1 cellular context compared by ENCODE assay signal in the genomic region with DNA sequence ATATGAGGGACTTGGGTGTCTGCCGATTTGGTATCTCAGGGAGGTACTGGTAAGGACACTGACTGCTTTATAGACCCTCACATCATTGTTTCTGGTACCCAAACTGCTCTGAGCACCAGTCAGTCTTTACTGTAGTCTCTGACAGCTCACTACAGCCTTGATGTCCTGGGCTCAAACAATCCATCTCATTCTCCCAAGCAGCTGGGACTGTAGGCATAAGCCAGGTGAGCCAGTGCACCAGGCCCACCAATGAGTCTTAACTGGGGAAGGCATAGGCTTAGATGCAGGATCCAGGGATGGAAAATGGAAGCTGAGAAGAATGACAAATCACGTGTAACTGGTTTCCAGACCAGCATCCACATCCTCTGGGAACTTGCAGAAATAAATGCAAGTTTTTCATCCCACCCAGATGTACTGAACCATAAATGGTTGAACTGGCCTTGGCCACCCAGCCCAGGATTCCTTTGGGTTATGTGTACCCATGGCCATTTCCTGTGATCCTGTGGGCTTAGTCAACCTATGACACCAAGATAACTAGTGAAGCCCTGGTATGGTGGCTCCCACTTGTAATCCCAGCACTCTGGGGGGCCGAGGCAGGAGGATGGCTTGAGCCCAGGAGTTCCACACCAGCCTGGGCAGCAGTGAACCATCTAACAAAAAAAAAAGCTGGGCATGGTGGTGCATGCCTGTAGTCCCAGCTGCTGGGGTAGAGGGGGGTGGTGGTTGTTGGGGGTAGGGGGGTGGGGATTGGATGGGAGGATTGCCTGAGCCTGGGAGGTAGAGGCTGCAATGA.
TF ChIP-seq lines count a peak whose summit lies in the region.

No MANE protein-coding gene starts in this region.

TF ChIP-seq in HepG2, 621 proteins besides CTCF, POLR2A, EP300 and RAD21 (continued from another document):
- TF ChIP-seq, protein P1, sequence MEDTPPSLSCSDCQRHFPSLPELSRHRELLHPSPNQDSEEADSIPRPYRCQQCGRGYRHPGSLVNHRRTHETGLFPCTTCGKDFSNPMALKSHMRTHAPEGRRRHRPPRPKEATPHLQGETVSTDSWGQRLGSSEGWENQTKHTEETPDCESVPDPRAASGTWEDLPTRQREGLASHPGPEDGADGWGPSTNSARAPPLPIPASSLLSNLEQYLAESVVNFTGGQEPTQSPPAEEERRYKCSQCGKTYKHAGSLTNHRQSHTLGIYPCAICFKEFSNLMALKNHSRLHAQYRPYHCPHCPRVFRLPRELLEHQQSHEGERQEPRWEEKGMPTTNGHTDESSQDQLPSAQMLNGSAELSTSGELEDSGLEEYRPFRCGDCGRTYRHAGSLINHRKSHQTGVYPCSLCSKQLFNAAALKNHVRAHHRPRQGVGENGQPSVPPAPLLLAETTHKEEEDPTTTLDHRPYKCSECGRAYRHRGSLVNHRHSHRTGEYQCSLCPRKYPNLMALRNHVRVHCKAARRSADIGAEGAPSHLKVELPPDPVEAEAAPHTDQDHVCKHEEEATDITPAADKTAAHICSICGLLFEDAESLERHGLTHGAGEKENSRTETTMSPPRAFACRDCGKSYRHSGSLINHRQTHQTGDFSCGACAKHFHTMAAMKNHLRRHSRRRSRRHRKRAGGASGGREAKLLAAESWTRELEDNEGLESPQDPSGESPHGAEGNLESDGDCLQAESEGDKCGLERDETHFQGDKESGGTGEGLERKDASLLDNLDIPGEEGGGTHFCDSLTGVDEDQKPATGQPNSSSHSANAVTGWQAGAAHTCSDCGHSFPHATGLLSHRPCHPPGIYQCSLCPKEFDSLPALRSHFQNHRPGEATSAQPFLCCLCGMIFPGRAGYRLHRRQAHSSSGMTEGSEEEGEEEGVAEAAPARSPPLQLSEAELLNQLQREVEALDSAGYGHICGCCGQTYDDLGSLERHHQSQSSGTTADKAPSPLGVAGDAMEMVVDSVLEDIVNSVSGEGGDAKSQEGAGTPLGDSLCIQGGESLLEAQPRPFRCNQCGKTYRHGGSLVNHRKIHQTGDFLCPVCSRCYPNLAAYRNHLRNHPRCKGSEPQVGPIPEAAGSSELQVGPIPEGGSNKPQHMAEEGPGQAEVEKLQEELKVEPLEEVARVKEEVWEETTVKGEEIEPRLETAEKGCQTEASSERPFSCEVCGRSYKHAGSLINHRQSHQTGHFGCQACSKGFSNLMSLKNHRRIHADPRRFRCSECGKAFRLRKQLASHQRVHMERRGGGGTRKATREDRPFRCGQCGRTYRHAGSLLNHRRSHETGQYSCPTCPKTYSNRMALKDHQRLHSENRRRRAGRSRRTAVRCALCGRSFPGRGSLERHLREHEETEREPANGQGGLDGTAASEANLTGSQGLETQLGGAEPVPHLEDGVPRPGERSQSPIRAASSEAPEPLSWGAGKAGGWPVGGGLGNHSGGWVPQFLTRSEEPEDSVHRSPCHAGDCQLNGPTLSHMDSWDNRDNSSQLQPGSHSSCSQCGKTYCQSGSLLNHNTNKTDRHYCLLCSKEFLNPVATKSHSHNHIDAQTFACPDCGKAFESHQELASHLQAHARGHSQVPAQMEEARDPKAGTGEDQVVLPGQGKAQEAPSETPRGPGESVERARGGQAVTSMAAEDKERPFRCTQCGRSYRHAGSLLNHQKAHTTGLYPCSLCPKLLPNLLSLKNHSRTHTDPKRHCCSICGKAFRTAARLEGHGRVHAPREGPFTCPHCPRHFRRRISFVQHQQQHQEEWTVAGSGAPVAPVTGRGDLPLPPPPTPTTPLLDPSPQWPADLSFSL (CRISPR knock-in tag; IDR thresholded peaks at IDR 0.05), result no peak
- TF ChIP-seq REXO4 (CRISPR knock-in tag; IDR thresholded peaks at IDR 0.05; ENCODE audit: borderline replicate concordance), result no peak; the same call in 1 of the 2 replicates
- TF ChIP-seq SNRNP70 (IDR thresholded peaks at IDR 0.05; ENCODE audit: low read depth, low read length), result no peak
- TF ChIP-seq HOXA7 (CRISPR knock-in tag; IDR thresholded peaks at IDR 0.05), result no peak
- peak; percentile 48; the same call in 1 of the 2 replicates for TF ChIP-seq IRF2 (CRISPR knock-in tag; IDR thresholded peaks at IDR 0.05)
- no peak for TF ChIP-seq MTA1 (CRISPR knock-in tag; IDR thresholded peaks at IDR 0.05; ENCODE audit: borderline replicate concordance)
- TF ChIP-seq, protein P2, sequence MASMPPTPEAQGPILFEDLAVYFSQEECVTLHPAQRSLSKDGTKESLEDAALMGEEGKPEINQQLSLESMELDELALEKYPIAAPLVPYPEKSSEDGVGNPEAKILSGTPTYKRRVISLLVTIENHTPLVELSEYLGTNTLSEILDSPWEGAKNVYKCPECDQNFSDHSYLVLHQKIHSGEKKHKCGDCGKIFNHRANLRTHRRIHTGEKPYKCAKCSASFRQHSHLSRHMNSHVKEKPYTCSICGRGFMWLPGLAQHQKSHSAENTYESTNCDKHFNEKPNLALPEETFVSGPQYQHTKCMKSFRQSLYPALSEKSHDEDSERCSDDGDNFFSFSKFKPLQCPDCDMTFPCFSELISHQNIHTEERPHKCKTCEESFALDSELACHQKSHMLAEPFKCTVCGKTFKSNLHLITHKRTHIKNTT (CRISPR knock-in tag; IDR thresholded peaks at IDR 0.05), result no peak
- TF ChIP-seq ZFX (CRISPR knock-in tag; IDR thresholded peaks at IDR 0.05; ENCODE audit: low read depth), result 0 out of 2 replicates have a peak, but pooled peaks have one; percentile 25
- TF ChIP-seq HOXD1 (CRISPR knock-in tag; IDR thresholded peaks at IDR 0.05), result no peak
- TF ChIP-seq ZNF263 (CRISPR knock-in tag; IDR thresholded peaks at IDR 0.05), result no peak
- no peak for TF ChIP-seq NR2F2 (IDR thresholded peaks at IDR 0.05; ENCODE audit: borderline replicate concordance, low read depth)
- no peak for TF ChIP-seq RFX1 (IDR thresholded peaks at IDR 0.05)
- TF ChIP-seq CHD2 (IDR thresholded peaks at IDR 0.05; ENCODE audit: low read depth, low read length), result 0 out of 2 replicates have a peak, but pooled peaks have one; percentile 25
- no peak for TF ChIP-seq RXRB (CRISPR knock-in tag; IDR thresholded peaks at IDR 0.05; ENCODE audit: borderline replicate concordance)
- TF ChIP-seq MED1 (CRISPR knock-in tag; IDR thresholded peaks at IDR 0.05), result 0 out of 2 replicates have a peak, but pooled peaks have one; percentile 7
- TF ChIP-seq ZNF383 (CRISPR knock-in tag; IDR thresholded peaks at IDR 0.05; ENCODE audit: borderline replicate concordance), result no peak
- no peak for TF ChIP-seq FOSL2 (CRISPR knock-in tag; IDR thresholded peaks at IDR 0.05)
- no peak for TF ChIP-seq ZNF775 (CRISPR knock-in tag; IDR thresholded peaks at IDR 0.05; ENCODE audit: borderline replicate concordance)
- 0 out of 2 replicates have a peak, but pooled peaks have one; percentile 15 for TF ChIP-seq ELF3 (CRISPR knock-in tag; IDR thresholded peaks at IDR 0.05)
